In the genomic region with DNA sequence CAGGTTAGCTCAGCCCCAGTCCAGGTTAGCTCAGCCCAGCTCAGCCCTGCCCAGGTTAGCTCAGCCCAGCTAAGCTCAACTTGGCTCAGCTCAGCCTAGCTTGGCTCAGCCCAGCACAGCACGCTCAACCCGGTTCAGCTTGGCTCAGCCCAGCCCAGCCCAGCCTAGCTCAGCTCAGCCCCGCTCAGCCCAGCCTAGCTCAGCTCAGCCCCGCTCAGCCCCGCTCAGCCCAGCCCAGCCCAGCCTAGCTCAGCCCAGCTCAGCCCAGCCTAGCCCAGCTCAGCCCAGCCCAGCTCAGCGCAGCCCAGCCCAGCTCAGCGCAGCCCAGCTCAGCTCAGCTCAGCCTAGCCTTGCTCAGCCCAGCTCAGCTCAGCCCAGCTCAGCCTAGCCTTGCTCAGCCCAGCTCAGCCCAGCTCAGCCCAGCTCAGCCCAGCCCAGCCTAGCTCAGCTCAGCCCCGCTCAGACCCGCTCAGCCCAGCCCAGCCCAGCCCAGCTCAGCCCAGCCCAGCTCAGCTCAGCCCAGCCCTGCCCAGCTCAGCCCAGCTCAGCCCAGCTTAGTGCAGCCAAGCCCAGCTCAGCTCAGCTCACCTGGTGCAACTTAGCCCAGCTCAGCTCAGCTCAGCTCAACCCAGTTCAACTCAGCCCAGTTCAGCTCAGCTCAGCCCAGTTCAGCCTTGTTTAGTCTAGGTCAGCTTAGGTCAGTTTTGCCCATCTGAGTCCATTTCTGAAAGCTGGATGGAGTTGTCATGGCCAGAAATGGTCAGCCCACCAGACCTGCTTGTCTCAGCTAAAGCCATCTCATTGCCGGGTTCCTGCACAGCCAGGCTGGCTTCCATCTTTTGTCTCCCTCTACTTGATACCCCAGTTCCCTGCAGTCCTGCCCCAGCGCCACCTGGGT, we compare ENCODE assay signal across 9 cellular contexts.
DNase-seq lines count a peak whose midpoint lies in the region; ATAC-seq and TF ChIP-seq lines count a peak whose summit lies in the region.
"Had no signal": no experiment of that assay in that cellular context is flagged by ENCODE, and none has a peak within 500 bp of the region (broad histone marks: within the 10 kb centered on the region; RNA-seq: fewer than 3 reads in every experiment).

No MANE protein-coding gene starts in this region.

- no peak overlapping the region for H2BK15ac ChIP-seq in H9 (ENCODE audit: low read depth, low read length)

- H3K4me3 ChIP-seq in iPS-18c (ENCODE audit: insufficient read depth, low read depth, low read length) (peak overlapping the region; percentile 21; the same call in 1 of the 2 replicates), upper lobe of right lung (no peak overlapping the region)

- no peak overlapping the region for H3K14ac ChIP-seq in H9 (ENCODE audit: insufficient read depth, low read length)

- no peak overlapping the region; a peak in 1 of 7 replicates for H3K27ac Mint-ChIP-seq in H9

- H3K4me3 Mint-ChIP-seq in H9 = no peak overlapping the region

- no peaks in the 10 kb centered on the region for H3K79me2 ChIP-seq in H9 (ENCODE audit: insufficient read depth, low read length)

- peaks cover 16% of the 10 kb centered on the region for H3K27me3 ChIP-seq in upper lobe of right lung
- H3K27me3 ChIP-seq in H9 (ENCODE audit: insufficient read depth, low read length) = no peaks in the 10 kb centered on the region

- H2BK120ac ChIP-seq in H9 (ENCODE audit: low read depth, low read length, poor library complexity, severe bottlenecking) = no peak overlapping the region

- no CpG with 5 or more reads among the region's 11 CpGs for WGBS in H9 (ENCODE audit: extremely low coverage, insufficient read length, low lambda C conversion rate)

- H3K4me2 ChIP-seq in H9 (ENCODE audit: insufficient read depth, insufficient read length, low read length) = no peak overlapping the region

- no peak overlapping the region for H2BK20ac ChIP-seq in H9 (ENCODE audit: low read depth, low read length, poor library complexity, severe bottlenecking)

- H3K23me2 ChIP-seq in H9 (ENCODE audit: insufficient read length, low read depth, low read length, poor library complexity, severe bottlenecking) = no peaks in the 10 kb centered on the region

- no peak overlapping the region for H3K9ac ChIP-seq in H9 (ENCODE audit: extremely low read depth, insufficient read length, low read length)

- H4K5ac ChIP-seq in H9 (ENCODE audit: insufficient read length, low read depth, low read length) = no peak overlapping the region

- H2BK5ac ChIP-seq in H9 (ENCODE audit: insufficient read length, low read length) = no peak overlapping the region

- H3K18ac ChIP-seq in H9 (ENCODE audit: insufficient read length, low read depth, low read length) = no peak overlapping the region

- DNase-seq in activated naive CD4-positive, alpha-beta T cell treated with Interleukin-2 at 50 U/mL for 16 hours = peak; percentile 33
- DNase-seq in activated naive CD4-positive, alpha-beta T cell (lab: John Stamatoyannopoulos, UW) = no peak
- peak; percentile 65 for DNase-seq in activated CD8-positive, alpha-beta memory T cell treated with anti-CD3 and anti-CD28 coated beads, Interleukin-2, amount 50 U/mL, for 48 hours
- peak; percentile 57 for DNase-seq in upper lobe of right lung
- no peak for DNase-seq in COLO829 (ENCODE audit: low spot score)
- no peak for DNase-seq in KG1 (lab: John Stamatoyannopoulos, UW)
- no peak for DNase-seq in H9
- DNase-seq: NCI-H1092 treated with DMSO at 0.1 percent for 48 hours had no signal

- H3K27me3 Mint-ChIP-seq in H9 (ENCODE audit: low read depth) = peaks cover 4% of the 10 kb centered on the region

- H3K9me3 ChIP-seq in iPS-18c (ENCODE audit: control insufficient read depth, insufficient read depth, low read length) (peaks cover 71% of the 10 kb centered on the region), upper lobe of right lung (no peaks in the 10 kb centered on the region), H9 (ENCODE audit: control insufficient read depth, low read depth, low read length) (peaks cover 88% of the 10 kb centered on the region)

- H2BK12ac ChIP-seq in H9 (ENCODE audit: insufficient read length, low read depth, low read length) = no peak overlapping the region

- no peak overlapping the region for H2AK5ac ChIP-seq in H9 (ENCODE audit: insufficient read length, low read length)

- ATAC-seq in upper lobe of right lung = peak; percentile 5

- H3K27ac ChIP-seq in upper lobe of right lung (no peak overlapping the region), H9 (ENCODE audit: insufficient read length, low read depth, low read length) (no peak overlapping the region)

- H3K4me1 ChIP-seq in upper lobe of right lung = no peaks in the 10 kb centered on the region
- no peaks in the 10 kb centered on the region for H3K4me1 ChIP-seq in H9 (ENCODE audit: insufficient read depth, low read length)

- no peak overlapping the region for H4K91ac ChIP-seq in H9 (ENCODE audit: insufficient read length, low read depth, low read length)

- no peak overlapping the region for H3K4ac ChIP-seq in H9 (ENCODE audit: low read depth, low read length)

- no peak overlapping the region for H4K8ac ChIP-seq in H9 (replicated peaks; ENCODE audit: insufficient read length, low read depth, low read length)

- peaks cover 88 to 99% of the 10 kb centered on the region in 2 experiments for H3K9me3 Mint-ChIP-seq in H9

- no peaks in the 10 kb centered on the region for H3K36me3 ChIP-seq in upper lobe of right lung

- TF ChIP-seq CTCF in upper lobe of right lung (IDR thresholded peaks at IDR 0.05) = no peak
- TF ChIP-seq CTCF in H9 (conservative IDR thresholded peaks at IDR 0.05) = no peak

- no peak overlapping the region for H3K23ac ChIP-seq in H9 (ENCODE audit: insufficient read length, low read depth, low read length)

- no peak overlapping the region for H3K56ac ChIP-seq in H9 (ENCODE audit: insufficient read length, low read depth, low read length)

- no peaks in the 10 kb centered on the region for H3K79me1 ChIP-seq in H9 (ENCODE audit: insufficient read depth, low read depth, low read length, poor library complexity, severe bottlenecking)

- no peaks in the 10 kb centered on the region for H4K20me1 ChIP-seq in H9 (ENCODE audit: control insufficient read depth, insufficient read depth, insufficient read length)

- no peak overlapping the region for H3T11ph ChIP-seq in H9 (ENCODE audit: low read length)

- intact Hi-C loops in upper lobe of right lung (cut with DNase I) = no loop called here

- H3K4me1 Mint-ChIP-seq in H9 = no peaks in the 10 kb centered on the region

- no peak overlapping the region for H2AFZ ChIP-seq in H9 (ENCODE audit: low read length)

- H3K36me3 Mint-ChIP-seq in H9 (ENCODE audit: insufficient read depth in 1 of 3, low read depth in 3 of 3) = peaks cover 10 to 16% (median 12%) of the 10 kb centered on the region in 3 experiments

Comparison
In these comparisons a context has a peak if more than half of its experiments do, and no peak if none do; other contexts are left out.
1. DNase-seq: peak in activated naive CD4-positive, alpha-beta T cell treated with Interleukin-2 at 50 U/mL for 16 hours (single experiment), activated CD8-positive, alpha-beta memory T cell treated with anti-CD3 and anti-CD28 coated beads, Interleukin-2, amount 50 U/mL, for 48 hours (single experiment) and upper lobe of right lung (single experiment); none in activated naive CD4-positive, alpha-beta T cell (0 of 4), COLO829 (single experiment), KG1 (single experiment) and H9 (single experiment).